26 cellular contexts compared by ENCODE assay signal in the genomic region with DNA sequence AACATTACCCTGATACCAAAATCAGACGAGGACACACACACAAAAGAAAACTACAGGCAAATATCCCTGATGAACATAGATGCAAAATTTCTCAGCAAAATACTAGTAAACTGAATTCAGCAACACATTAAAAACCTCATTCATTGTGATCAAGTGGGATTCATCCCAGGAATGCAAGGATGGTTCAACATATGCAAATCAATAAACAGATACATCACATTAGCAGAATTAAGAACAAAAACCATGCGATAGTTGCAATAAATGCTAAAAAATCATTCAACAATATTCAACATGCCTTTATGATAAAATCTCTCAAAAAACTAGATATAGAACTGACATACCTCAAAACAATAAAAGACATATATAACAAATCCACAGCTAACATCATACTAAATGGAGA.
"Had no signal": no experiment of that assay in that cellular context is flagged by ENCODE, and none has a peak within 500 bp of the region (broad histone marks: within the 10 kb centered on the region; RNA-seq: fewer than 3 reads in every experiment).

No MANE protein-coding gene starts in this region.

- H3K36me3 ChIP-seq: stomach, suprapubic skin, thoracic aorta, thyroid gland, tibial artery, tibial nerve, transverse colon, upper lobe of left lung, upper lobe of right lung, uterus, vagina had no signal

- H3K27ac ChIP-seq: stomach, suprapubic skin, testis, thoracic aorta, thyroid gland, tibial artery, tibial nerve, transverse colon, upper lobe of left lung, upper lobe of right lung, uterus, vagina had no signal

- H3K9me3 ChIP-seq: testis, thyroid gland, upper lobe of right lung, uterus, vagina had no signal

- H3K4me3 ChIP-seq: stomach, suprapubic skin, testis, thoracic aorta, thyroid gland, tibial artery, tibial nerve, transverse colon, upper lobe of left lung, upper lobe of right lung, uterus, vagina had no signal

- H3K4me1 ChIP-seq: stomach, suprapubic skin, testis, thyroid gland, tibial artery, tibial nerve, upper lobe of left lung, upper lobe of right lung, uterus, vagina had no signal

- ATAC-seq: stimulated activated effector memory CD8-positive, alpha-beta T cell treated with anti-CD3 and anti-CD28 coated beads, Interleukin-12 subunit alpha, Interleukin-12 subunit beta, amount 100 ng/mL, for 72 hours; stimulated activated memory B cell treated with anti-CD40 and anti-IgM and Interleukin-4, amounts not matched to agents 10 μg/mL and 1 μg/mL and 100 μg/mL, for 72 hours; stimulated activated naive B cell treated with anti-CD40 and anti-IgM and Interleukin-4, amounts not matched to agents 10 μg/mL and 1 μg/mL and 100 μg/mL, for 72 hours; stimulated activated naive CD8-positive, alpha-beta T cell treated with anti-CD3 and anti-CD28 coated beads, Interleukin-15, amount 100 ng/mL, for 72 hours; stimulated activated naive CD8-positive, alpha-beta T cell treated with anti-CD3 and anti-CD28 coated beads, Interleukin-15, Interleukin-2, amounts not matched to agents 100 U/mL and 50 U/mL, for 24 hours; upper lobe of right lung had no signal

- H3K27me3 ChIP-seq: stomach, suprapubic skin, testis, thyroid gland, tibial artery, tibial nerve, upper lobe of left lung, upper lobe of right lung, uterus, vagina had no signal

- DNase-seq: stimulated activated CD4-positive, alpha-beta T cell treated with anti-CD3 and anti-CD28 coated beads, Interleukin-2, amount 100 ng/mL, for 48 hours; stimulated activated CD4-positive, alpha-beta T cell treated with anti-CD3 and anti-CD28 coated beads, Interleukin-4, amount 100 ng/mL, for 1 hour; stimulated activated CD4-positive, alpha-beta T cell treated with anti-CD3 and anti-CD28 coated beads, Interleukin-4, amount 100 ng/mL, for 24 hours; stimulated activated CD4-positive, alpha-beta T cell treated with anti-CD3 and anti-CD28 coated beads, Interleukin-4, amount 100 ng/mL, for 4 hours; stimulated activated CD8-positive, alpha-beta memory T cell treated with anti-CD3 and anti-CD28 coated beads, Interleukin-4, amount 100 ng/mL, for 48 hours; stimulated activated naive B cell treated with anti-CD40 and anti-IgM and Interleukin-4, amounts not matched to agents 10 μg/mL and 1 μg/mL and 100 μg/mL, for 72 hours; stimulated activated naive CD4-positive, alpha-beta T cell; stimulated activated naive CD4-positive, alpha-beta T cell treated with Interleukin-2 at 50 U/mL for 16 hours; stimulated activated naive CD8-positive, alpha-beta T cell treated with anti-CD3 and anti-CD28 coated beads, Interleukin-15, amount 100 ng/mL, for 72 hours; stimulated activated naive CD8-positive, alpha-beta T cell treated with anti-CD3 and anti-CD28 coated beads, Interleukin-15, Interleukin-2, amounts not matched to agents 100 U/mL and 50 U/mL, for 24 hours; stomach; substantia nigra; testis; thyroid gland; tibial artery; transverse colon; trophoblast cell; upper lobe of left lung; upper lobe of right lung; uterus had no signal
